31 cellular contexts compared by ENCODE assay signal in genomic region chr5:160918386-160918785, GRCh38.
"Had no signal": no experiment of that assay in that cellular context is flagged by ENCODE, and none has a peak within 500 bp of the region (broad histone marks: within the 10 kb centered on the region; RNA-seq: fewer than 3 reads in every experiment).

No MANE protein-coding gene starts in this region.

- H3K4me1 Mint-ChIP-seq: natural killer cell; nephron; neural progenitor cell; stimulated activated memory B cell treated with anti-CD40 and anti-IgM and Interleukin-4, amounts not matched to agents 10 μg/mL and 1 μg/mL and 100 μg/mL, for 72 hours; stimulated activated naive CD8-positive, alpha-beta T cell treated with anti-CD3 and anti-CD28 coated beads, Interleukin-15, amount 100 ng/mL, for 72 hours had no signal

- DNase-seq: natural killer cell; occipital lobe; ovary; posterior cingulate gyrus; psoas muscle; right cardiac atrium; spleen; stimulated activated CD4-positive, alpha-beta T cell treated with anti-CD3 and anti-CD28 coated beads, Interleukin-12 subunit alpha, Interleukin-12 subunit beta, amount 100 ng/mL, for 4 hours; stimulated activated CD4-positive, alpha-beta T cell treated with anti-CD3 and anti-CD28 coated beads, Interleukin-1b, Interleukin-23, amount 100 ng/mL, for 48 hours; stimulated activated CD4-positive, alpha-beta T cell treated with anti-CD3 and anti-CD28 coated beads, Interleukin-4, amount 100 ng/mL, for 1 hour; stimulated activated CD4-positive, alpha-beta T cell treated with anti-CD3 and anti-CD28 coated beads, Interleukin-4, amount 100 ng/mL, for 4 hours; stimulated activated CD8-positive, alpha-beta memory T cell treated with anti-CD3 and anti-CD28 coated beads, Interleukin-4, amount 100 ng/mL, for 48 hours; stimulated activated naive CD4-positive, alpha-beta T cell; stimulated activated naive CD8-positive, alpha-beta T cell treated with anti-CD3 and anti-CD28 coated beads, Interleukin-15, amount 100 ng/mL, for 72 hours; stimulated activated naive CD8-positive, alpha-beta T cell treated with anti-CD3 and anti-CD28 coated beads, Interleukin-15, Interleukin-2, amounts not matched to agents 100 U/mL and 50 U/mL, for 24 hours; substantia nigra; testis; tibial artery; transverse colon; upper lobe of right lung; uterus had no signal

- H3K27me3 Mint-ChIP-seq: progenitor cell of endocrine pancreas; stimulated activated memory B cell treated with anti-CD40 and anti-IgM and Interleukin-4, amounts not matched to agents 10 μg/mL and 1 μg/mL and 100 μg/mL, for 72 hours; stimulated activated naive CD8-positive, alpha-beta T cell treated with anti-CD3 and anti-CD28 coated beads, Interleukin-15, amount 100 ng/mL, for 72 hours; type B pancreatic cell had no signal

- ATAC-seq: natural killer cell; psoas muscle; sciatic nerve; stimulated activated memory B cell treated with anti-CD40 and anti-IgM and Interleukin-4, amounts not matched to agents 10 μg/mL and 1 μg/mL and 100 μg/mL, for 72 hours; stimulated activated naive CD8-positive, alpha-beta T cell treated with anti-CD3 and anti-CD28 coated beads, Interleukin-15, amount 100 ng/mL, for 72 hours; stimulated activated naive CD8-positive, alpha-beta T cell treated with anti-CD3 and anti-CD28 coated beads, Interleukin-15, Interleukin-2, amounts not matched to agents 100 U/mL and 50 U/mL, for 24 hours; upper lobe of right lung had no signal

- H2AFZ ChIP-seq: neural progenitor cell, parathyroid adenoma had no signal

- H3K9me3 ChIP-seq: ovary, psoas muscle, spleen, suprapubic skin, testis, tibial artery, transverse colon, upper lobe of right lung, uterus had no signal

- H3K36me3 Mint-ChIP-seq: natural killer cell; neural progenitor cell; stimulated activated memory B cell treated with anti-CD40 and anti-IgM and Interleukin-4, amounts not matched to agents 10 μg/mL and 1 μg/mL and 100 μg/mL, for 72 hours; type B pancreatic cell had no signal

- H3K4me3 Mint-ChIP-seq: natural killer cell; nephron; neural progenitor cell; stimulated activated memory B cell treated with anti-CD40 and anti-IgM and Interleukin-4, amounts not matched to agents 10 μg/mL and 1 μg/mL and 100 μg/mL, for 72 hours; stimulated activated naive CD8-positive, alpha-beta T cell treated with anti-CD3 and anti-CD28 coated beads, Interleukin-15, amount 100 ng/mL, for 72 hours; type B pancreatic cell had no signal

- H3K4me2 ChIP-seq: neural progenitor cell, smooth muscle cell had no signal

- H3K36me3 ChIP-seq: neural progenitor cell, ovary, spleen, suprapubic skin, tibial artery, transverse colon, upper lobe of right lung, uterus had no signal

- H3K4me3 ChIP-seq: neural progenitor cell, ovary, psoas muscle, skin epidermis, smooth muscle cell, spleen, suprapubic skin, testis, tibial artery, transverse colon, upper lobe of right lung, uterus had no signal

- H3K79me2 ChIP-seq: parathyroid adenoma had no signal

- H3K27me3 ChIP-seq: neural progenitor cell, ovary, testis, tibial artery, transverse colon, upper lobe of right lung, uterus had no signal

- H3K9ac ChIP-seq: neural progenitor cell, parathyroid adenoma had no signal

- H3K4me1 ChIP-seq: parathyroid adenoma, psoas muscle, spleen, testis, tibial artery, upper lobe of right lung, uterus had no signal

- H3K27ac Mint-ChIP-seq: natural killer cell; nephron; neural progenitor cell; progenitor cell of endocrine pancreas; stimulated activated memory B cell treated with anti-CD40 and anti-IgM and Interleukin-4, amounts not matched to agents 10 μg/mL and 1 μg/mL and 100 μg/mL, for 72 hours; stimulated activated naive CD8-positive, alpha-beta T cell treated with anti-CD3 and anti-CD28 coated beads, Interleukin-15, amount 100 ng/mL, for 72 hours; type B pancreatic cell had no signal

- H3K9me3 Mint-ChIP-seq: nephron; neural progenitor cell; stimulated activated memory B cell treated with anti-CD40 and anti-IgM and Interleukin-4, amounts not matched to agents 10 μg/mL and 1 μg/mL and 100 μg/mL, for 72 hours; type B pancreatic cell had no signal

- H3K27ac ChIP-seq: neural progenitor cell, ovary, parathyroid adenoma, psoas muscle, skin epidermis, spleen, suprapubic skin, testis, tibial artery, transverse colon, upper lobe of right lung, uterus had no signal
